ENCODE assay signal across 8 cellular contexts in the genomic region with DNA sequence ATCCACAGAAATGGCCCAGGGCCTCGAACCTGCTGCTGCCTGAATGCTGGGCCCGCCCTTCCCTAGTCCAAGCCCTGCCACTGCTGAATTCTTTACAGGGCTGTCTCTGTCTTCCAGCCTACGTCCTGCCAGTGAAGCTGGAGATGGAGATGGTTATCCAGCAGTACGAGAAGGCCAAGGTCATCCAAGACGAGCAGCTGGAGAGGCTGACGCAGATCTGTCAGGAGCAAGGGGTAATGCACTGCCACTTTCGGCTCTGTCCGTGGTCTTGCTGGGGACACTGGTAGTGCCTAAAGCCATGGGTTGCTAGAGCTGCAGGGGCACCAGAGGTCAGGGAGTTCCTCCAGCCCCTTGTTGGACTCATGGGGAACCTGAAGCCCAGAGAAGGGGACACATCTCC.
"Had no signal": no experiment of that assay in that cellular context is flagged by ENCODE, and none has a peak within 500 bp of the region (broad histone marks: within the 10 kb centered on the region; RNA-seq: fewer than 3 reads in every experiment).

No MANE protein-coding gene starts in this region.

- DNase-seq: GM23248, GOT3, H7, HFFc6 had no signal

- H3K36me3 ChIP-seq: HAP-1 had no signal

- H3K4me3 ChIP-seq: GM23248, HAP-1 had no signal

- H3K4me1 ChIP-seq: HAP-1 had no signal

- H2AFZ ChIP-seq: GM23248 had no signal

- H3K9ac ChIP-seq: GM23248 had no signal

- H3K27ac ChIP-seq: GM23248, HL-60 had no signal

- H3K9me3 ChIP-seq: HAP-1 had no signal

- ATAC-seq: HCT116, HepG2 had no signal
